In the genomic region with DNA sequence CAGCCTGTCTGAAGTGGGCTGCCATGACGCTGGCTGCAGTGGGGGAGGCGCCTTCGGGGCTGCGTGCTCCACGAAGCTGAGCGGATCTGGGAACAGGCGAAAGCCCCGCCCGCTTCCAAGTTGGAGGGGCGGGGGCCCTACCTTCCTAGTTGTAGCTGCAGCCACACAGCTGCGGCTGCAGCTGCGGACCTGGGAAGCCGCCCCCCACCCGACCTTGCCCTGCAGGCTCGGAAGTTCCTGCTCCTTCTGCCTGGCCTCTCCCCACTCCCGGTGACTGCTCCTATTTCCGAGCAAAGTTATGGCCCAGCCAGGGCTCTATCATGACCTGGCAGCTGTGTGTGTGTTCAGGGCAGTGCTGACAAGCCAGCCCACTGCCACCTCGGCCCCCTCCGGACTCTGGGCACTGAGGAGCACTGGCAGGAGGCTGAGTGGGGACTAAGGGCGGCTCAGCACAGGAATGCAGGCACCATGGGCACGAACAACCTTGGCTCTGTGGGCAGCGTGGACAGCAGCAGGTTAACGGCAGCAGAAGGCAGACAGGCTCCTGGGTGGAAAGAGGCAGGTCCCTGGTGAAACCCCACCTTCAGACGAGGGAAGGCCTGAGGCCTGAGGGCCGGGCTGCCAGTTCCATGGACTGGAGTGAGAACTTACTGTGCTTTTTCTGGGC, we compare ENCODE assay signal across 17 cellular contexts.
DNase-seq lines count a peak whose midpoint lies in the region; ATAC-seq and TF ChIP-seq lines count a peak whose summit lies in the region.
"Had no signal": no experiment of that assay in that cellular context is flagged by ENCODE, and none has a peak within 500 bp of the region (broad histone marks: within the 10 kb centered on the region; RNA-seq: fewer than 3 reads in every experiment).

No MANE protein-coding gene starts in this region.

- no peak overlapping the region for H3K9ac ChIP-seq in trophoblast cell (ENCODE audit: low read length)

- H3K4me3 ChIP-seq in trophoblast cell (ENCODE audit: low read depth, low read length): peak overlapping the region; percentile 28
- no peak overlapping the region for H3K4me3 ChIP-seq in breast epithelium
- H3K4me3 ChIP-seq: A549, GM23338 had no signal

- CTCF ChIA-PET in WTC11 (lab: Charles Lee): no interaction called here

- H3K36me3 Mint-ChIP-seq in WTC11: peaks cover 7% of the 10 kb centered on the region
- H3K36me3 Mint-ChIP-seq: CD8-positive, alpha-beta T cell had no signal

- intact Hi-C loops in breast epithelium (cut with DNase I; ENCODE audit: low total_unique reads): no loop called here

- H3K27me3 Mint-ChIP-seq in WTC11 (ENCODE audit: low read depth): no peaks in the 10 kb centered on the region; the same call in 1 of the 2 replicates

- no peak overlapping the region for H3K14ac ChIP-seq in trophoblast cell (ENCODE audit: low read length)

- ATAC-seq in WTC11: peak; percentile 69
- ATAC-seq: A549; CD8-positive, alpha-beta T cell; GM23338 had no signal

- no peak overlapping the region for H2BK12ac ChIP-seq in trophoblast cell (ENCODE audit: low read length)

- WGBS in trophoblast cell (ENCODE audit: extremely low coverage, insufficient coverage, insufficient read length): no CpG with 5 or more reads among the region's 25 CpGs

- no peak overlapping the region for H2AK5ac ChIP-seq in trophoblast cell (ENCODE audit: low read length)

- H3K36me3 ChIP-seq in trophoblast cell (ENCODE audit: control insufficient read depth in 1 of 2, insufficient read depth in 2 of 2, low read length in 2 of 2) (no peaks in the 10 kb centered on the region), breast epithelium (no peaks in the 10 kb centered on the region)
- H3K36me3 ChIP-seq: BE2C had no signal

- no peak overlapping the region for H2BK120ac ChIP-seq in trophoblast cell (ENCODE audit: insufficient read depth, low read length, poor library complexity)

- H3K79me1 ChIP-seq in trophoblast cell (ENCODE audit: low read length): no peaks in the 10 kb centered on the region

- H3K27me3 ChIP-seq in trophoblast cell (ENCODE audit: insufficient read depth, low read length) (no peaks in the 10 kb centered on the region), breast epithelium (no peaks in the 10 kb centered on the region)
- H3K27me3 ChIP-seq: BE2C had no signal

- H3K9me3 Mint-ChIP-seq in WTC11: peaks cover 27% of the 10 kb centered on the region
- H3K9me3 Mint-ChIP-seq: CD8-positive, alpha-beta T cell had no signal

- peaks cover 10% of the 10 kb centered on the region for H3K4me1 Mint-ChIP-seq in WTC11

- POLR2A ChIA-PET in WTC11 (lab: Charles Lee): no interaction called here

- no peak overlapping the region for H3K27ac Mint-ChIP-seq in WTC11
- H3K27ac Mint-ChIP-seq: CD8-positive, alpha-beta T cell; GM23338; HFFc6 had no signal

- H2AFZ ChIP-seq in trophoblast cell (ENCODE audit: insufficient read depth, low read length, poor library complexity): no peak overlapping the region
- H2AFZ ChIP-seq: GM23338 had no signal

- no peak overlapping the region for H4K12ac ChIP-seq in trophoblast cell (ENCODE audit: low read depth, low read length)

- H3K4me1 ChIP-seq in trophoblast cell (ENCODE audit: control insufficient read depth in 1 of 2, insufficient read depth in 2 of 2, low read length in 2 of 2) (no peaks in the 10 kb centered on the region), breast epithelium (no peaks in the 10 kb centered on the region)
- H3K4me1 ChIP-seq: A549 had no signal

- H4K8ac ChIP-seq in trophoblast cell (ENCODE audit: low read depth, low read length): no peak overlapping the region

- H3K4me3 Mint-ChIP-seq in WTC11: no peak overlapping the region
- H3K4me3 Mint-ChIP-seq: CD8-positive, alpha-beta T cell; GM23338; HFFc6 had no signal

- no peak for TF ChIP-seq POLR2A in breast epithelium (IDR thresholded peaks at IDR 0.05)

- no peak for DNase-seq in WTC11 (ENCODE audit: low spot score)
- peak; percentile 60 for DNase-seq in islet precursor cell
- DNase-seq in trophoblast cell: no peak
- no peak for DNase-seq in NCI-H69 (lab: John Stamatoyannopoulos, UW)
- no peak for DNase-seq in activated CD8-positive, alpha-beta memory T cell treated with anti-CD3 and anti-CD28 coated beads, Interleukin-2, amount 50 U/mL, for 4 hours
- no peak for DNase-seq in breast epithelium (ENCODE audit: low spot score in 2 of 2)
- DNase-seq: CD8-positive, alpha-beta T cell; COR-L47; DMS153; DMS79 treated with DMSO at 0.1 percent for 48 hours; EL; HCEC 1CT; HFFc6 had no signal

- no peak overlapping the region for H3K23ac ChIP-seq in trophoblast cell (ENCODE audit: low read length)

- no peak overlapping the region for H2BK5ac ChIP-seq in trophoblast cell (ENCODE audit: low read depth, low read length, poor library complexity)

- H3K18ac ChIP-seq in trophoblast cell (ENCODE audit: low read length): no peak overlapping the region

- H3K27ac ChIP-seq in trophoblast cell (ENCODE audit: low read depth, low read length): no peak overlapping the region
- no peak overlapping the region for H3K27ac ChIP-seq in breast epithelium
- H3K27ac ChIP-seq: A549, C4-2B had no signal

- TF ChIP-seq CTCF in WTC11 (IDR thresholded peaks at IDR 0.05) (no peak), breast epithelium (IDR thresholded peaks at IDR 0.05) (no peak)

- no peak overlapping the region for H4K91ac ChIP-seq in trophoblast cell (ENCODE audit: low read depth, low read length)

- no peak overlapping the region for H3K4me2 ChIP-seq in trophoblast cell (ENCODE audit: low read length)
- H3K4me2 ChIP-seq: A549, GM23338 had no signal

- H3K79me2 ChIP-seq in trophoblast cell (ENCODE audit: control insufficient read depth, insufficient read depth, low read length, poor library complexity): no peaks in the 10 kb centered on the region

- peaks cover 9% of the 10 kb centered on the region for H3K9me3 ChIP-seq in trophoblast cell (ENCODE audit: insufficient read depth, low read depth, low read length)
- peaks cover 13 to 14% of the 10 kb centered on the region in 2 donors for H3K9me3 ChIP-seq in breast epithelium
- H3K9me3 ChIP-seq: A549 had no signal

- H3K4ac ChIP-seq in trophoblast cell (ENCODE audit: low read depth, low read length): no peak overlapping the region

TF ChIP-seq in WTC11, 78 proteins besides CTCF, POLR2A, EP300 and RAD21:
- TF ChIP-seq, protein P1, sequence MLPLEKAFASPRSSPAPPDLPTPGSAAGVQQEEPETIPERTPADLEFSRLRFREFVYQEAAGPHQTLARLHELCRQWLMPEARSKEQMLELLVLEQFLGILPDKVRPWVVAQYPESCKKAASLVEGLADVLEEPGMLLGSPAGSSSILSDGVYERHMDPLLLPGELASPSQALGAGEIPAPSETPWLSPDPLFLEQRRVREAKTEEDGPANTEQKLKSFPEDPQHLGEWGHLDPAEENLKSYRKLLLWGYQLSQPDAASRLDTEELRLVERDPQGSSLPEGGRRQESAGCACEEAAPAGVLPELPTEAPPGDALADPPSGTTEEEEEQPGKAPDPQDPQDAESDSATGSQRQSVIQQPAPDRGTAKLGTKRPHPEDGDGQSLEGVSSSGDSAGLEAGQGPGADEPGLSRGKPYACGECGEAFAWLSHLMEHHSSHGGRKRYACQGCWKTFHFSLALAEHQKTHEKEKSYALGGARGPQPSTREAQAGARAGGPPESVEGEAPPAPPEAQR (CRISPR knock-in tag; IDR thresholded peaks at IDR 0.05): no peak
- TF ChIP-seq, protein P2, sequence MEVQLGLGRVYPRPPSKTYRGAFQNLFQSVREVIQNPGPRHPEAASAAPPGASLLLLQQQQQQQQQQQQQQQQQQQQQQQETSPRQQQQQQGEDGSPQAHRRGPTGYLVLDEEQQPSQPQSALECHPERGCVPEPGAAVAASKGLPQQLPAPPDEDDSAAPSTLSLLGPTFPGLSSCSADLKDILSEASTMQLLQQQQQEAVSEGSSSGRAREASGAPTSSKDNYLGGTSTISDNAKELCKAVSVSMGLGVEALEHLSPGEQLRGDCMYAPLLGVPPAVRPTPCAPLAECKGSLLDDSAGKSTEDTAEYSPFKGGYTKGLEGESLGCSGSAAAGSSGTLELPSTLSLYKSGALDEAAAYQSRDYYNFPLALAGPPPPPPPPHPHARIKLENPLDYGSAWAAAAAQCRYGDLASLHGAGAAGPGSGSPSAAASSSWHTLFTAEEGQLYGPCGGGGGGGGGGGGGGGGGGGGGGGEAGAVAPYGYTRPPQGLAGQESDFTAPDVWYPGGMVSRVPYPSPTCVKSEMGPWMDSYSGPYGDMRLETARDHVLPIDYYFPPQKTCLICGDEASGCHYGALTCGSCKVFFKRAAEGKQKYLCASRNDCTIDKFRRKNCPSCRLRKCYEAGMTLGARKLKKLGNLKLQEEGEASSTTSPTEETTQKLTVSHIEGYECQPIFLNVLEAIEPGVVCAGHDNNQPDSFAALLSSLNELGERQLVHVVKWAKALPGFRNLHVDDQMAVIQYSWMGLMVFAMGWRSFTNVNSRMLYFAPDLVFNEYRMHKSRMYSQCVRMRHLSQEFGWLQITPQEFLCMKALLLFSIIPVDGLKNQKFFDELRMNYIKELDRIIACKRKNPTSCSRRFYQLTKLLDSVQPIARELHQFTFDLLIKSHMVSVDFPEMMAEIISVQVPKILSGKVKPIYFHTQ (CRISPR knock-in tag; IDR thresholded peaks at IDR 0.05): no peak
- TF ChIP-seq ZNF219 (CRISPR knock-in tag; IDR thresholded peaks at IDR 0.05; ENCODE audit: borderline replicate concordance) (no peak), TP53 (CRISPR knock-in tag; IDR thresholded peaks at IDR 0.05) (no peak), CBFB (CRISPR knock-in tag; IDR thresholded peaks at IDR 0.05; ENCODE audit: low read depth) (no peak)
- TF ChIP-seq, protein P3, sequence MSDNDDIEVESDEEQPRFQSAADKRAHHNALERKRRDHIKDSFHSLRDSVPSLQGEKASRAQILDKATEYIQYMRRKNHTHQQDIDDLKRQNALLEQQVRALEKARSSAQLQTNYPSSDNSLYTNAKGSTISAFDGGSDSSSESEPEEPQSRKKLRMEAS (CRISPR knock-in tag; IDR thresholded peaks at IDR 0.05): no peak
